Comparison of ENCODE assay signal across 8 cellular contexts in the genomic region with DNA sequence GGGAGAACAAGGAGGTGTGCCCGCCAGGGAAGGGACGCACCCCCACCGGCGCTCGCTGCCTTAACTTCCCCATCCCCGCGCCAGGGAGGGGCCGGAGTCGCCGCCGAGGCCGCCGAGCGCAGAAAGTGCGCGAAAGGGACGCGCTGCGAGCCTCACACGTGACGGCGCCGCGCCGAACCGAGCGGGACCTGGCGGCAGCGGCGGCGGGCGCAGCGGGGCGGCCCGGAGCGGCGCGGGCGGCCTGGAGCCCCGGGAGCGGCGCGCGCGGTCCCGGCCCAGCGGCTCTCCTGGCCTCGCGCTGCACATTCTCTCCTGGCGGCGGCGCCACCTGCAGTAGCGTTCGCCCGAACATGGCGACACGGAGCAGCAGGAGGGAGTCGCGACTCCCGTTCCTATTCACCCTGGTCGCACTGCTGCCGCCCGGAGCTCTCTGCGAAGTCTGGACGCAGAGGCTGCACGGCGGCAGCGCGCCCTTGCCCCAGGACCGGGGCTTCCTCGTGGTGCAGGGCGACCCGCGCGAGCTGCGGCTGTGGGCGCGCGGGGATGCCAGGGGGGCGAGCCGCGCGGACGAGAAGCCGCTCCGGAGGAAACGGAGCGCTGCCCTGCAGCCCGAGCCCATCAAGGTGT. TPM values are rescaled to one million over a fixed set of nuclear protein-coding genes. Genes with fewer than 3 reads are reported as not detected.
DNase-seq lines count a peak whose midpoint lies in the region; ATAC-seq, FAIRE-seq and TF ChIP-seq lines count a peak whose summit lies in the region.

Gene SORL1, plus strand, starts transcription at position 333 of the 627 bp plus-strand sequence. Its CDS starts 18 bp downstream, at position 351.

- H3K4me3 Mint-ChIP-seq in T-cell, result peak within 1 kb of the TSS; percentile 97 to 99 (median 98)
- H3K4me3 Mint-ChIP-seq in astrocyte (ENCODE audit: unreplicated experiment), result peak within 1 kb of the TSS; percentile 95

- H3K4me3 ChIP-seq in astrocyte (ENCODE audit: insufficient read depth, low read depth, low read length) (peak within 1 kb of the TSS; percentile 58), retinal pigment epithelial cell (ENCODE audit: low read length) (peak within 1 kb of the TSS; percentile 85), SJCRH30 (no peak within 1 kb of the TSS)

- peak within 1 kb of the TSS; percentile 90 for H3K4me2 ChIP-seq in astrocyte (ENCODE audit: low read length)

- peak within 1 kb of the TSS; percentile 55 for H3K9ac ChIP-seq in astrocyte (ENCODE audit: low read length)

- H3K27me3 Mint-ChIP-seq in T-cell, result no peaks in the 10 kb centered on the region
- peaks cover 23% of the 10 kb centered on the region for H3K27me3 Mint-ChIP-seq in astrocyte (ENCODE audit: low read depth, unreplicated experiment)

- H3K27ac Mint-ChIP-seq in T-cell, result peak within 1 kb of the TSS; percentile 93 to 96
- H3K27ac Mint-ChIP-seq in astrocyte (ENCODE audit: unreplicated experiment), result peak within 1 kb of the TSS; percentile 82

- H3K4me1 Mint-ChIP-seq in T-cell (peaks cover 74 to 86% (median 84%) of the 10 kb centered on the region in 3 donors), astrocyte (ENCODE audit: low read depth, unreplicated experiment) (peaks cover 3% of the 10 kb centered on the region)

- H3K36me3 ChIP-seq in astrocyte (ENCODE audit: insufficient read depth, low read length), result no peaks in the 10 kb centered on the region
- no peaks in the 10 kb centered on the region for H3K36me3 ChIP-seq in SJCRH30

- TF ChIP-seq EP300 in Ishikawa (IDR thresholded peaks at IDR 0.05; ENCODE audit: borderline replicate concordance), result no peak

- TF ChIP-seq RAD21 in Ishikawa (IDR thresholded peaks at IDR 0.05; ENCODE audit: low read depth), result peak; percentile 63

- no peak for FAIRE-seq in astrocyte (lab: Jason Lieb, UNC)

- H2AFZ ChIP-seq in astrocyte (ENCODE audit: low read depth, low read length), result peak within 1 kb of the TSS; percentile 93

- CTCF ChIA-PET in T-cell (lab: Charles Lee), result interaction anchor here (0.5 to 2.4 kb wide), 6 partner anchors 16 to 130 kb away, joined by 3 to 8 read pairs (median 4); no protein-coding TSS in a partner anchor

- no peaks in the 10 kb centered on the region for H3K9me3 Mint-ChIP-seq in T-cell
- no peaks in the 10 kb centered on the region for H3K9me3 Mint-ChIP-seq in astrocyte (ENCODE audit: unreplicated experiment)

- H3K9me3 ChIP-seq in astrocyte (ENCODE audit: insufficient read depth, low read depth, low read length) (no peaks in the 10 kb centered on the region), SJCRH30 (replicated peaks) (no peaks in the 10 kb centered on the region)

- POLR2A ChIA-PET in T-cell (lab: Charles Lee), result interaction anchor here (0.6 to 1.4 kb wide), 9 partner anchors 12 to 36 kb away, joined by 3 to 5 read pairs (median 3); no protein-coding TSS in a partner anchor

- H3K36me3 Mint-ChIP-seq in T-cell (peaks cover 50% of the 10 kb centered on the region), astrocyte (ENCODE audit: low read depth, unreplicated experiment) (no peaks in the 10 kb centered on the region)

- peaks cover 40% of the 10 kb centered on the region for H3K27me3 ChIP-seq in astrocyte (ENCODE audit: insufficient read depth, low read length)
- no peaks in the 10 kb centered on the region for H3K27me3 ChIP-seq in SJCRH30

- no peaks in the 10 kb centered on the region for H3K79me2 ChIP-seq in astrocyte (ENCODE audit: insufficient read depth, low read length)

- TF ChIP-seq CTCF in astrocyte (IDR thresholded peaks at IDR 0.05; ENCODE audit: insufficient read depth, low read depth, low read length) (peak; percentile 9), retinal pigment epithelial cell (conservative IDR thresholded peaks at IDR 0.05; ENCODE audit: low read depth, low read length) (peak; percentile 67)

- DNase-seq in DMS153 (lab: John Stamatoyannopoulos, UW), result peak; percentile 47
- peak; percentile 48 to 81 (median 71) for DNase-seq in T-cell
- peak; percentile 30 for DNase-seq in astrocyte (ENCODE audit: low read depth)
- DNase-seq in hippocampal formation (lab: John Stamatoyannopoulos, UW), result peak; percentile 74 to 78
- no peak for DNase-seq in retinal pigment epithelial cell (ENCODE audit: low read depth)
- no peak for DNase-seq in SJCRH30

- H3K4me1 ChIP-seq in astrocyte (ENCODE audit: insufficient read depth, low read length), result peaks cover 9% of the 10 kb centered on the region
- H3K4me1 ChIP-seq in SJCRH30, result no peaks in the 10 kb centered on the region

- H4K20me1 ChIP-seq in astrocyte (ENCODE audit: insufficient read depth, low read length), result no peaks in the 10 kb centered on the region

- H3K27ac ChIP-seq in astrocyte (ENCODE audit: low read depth, low read length) (no peak within 1 kb of the TSS), SJCRH30 (no peak within 1 kb of the TSS)

- peak; percentile 58 for ATAC-seq in GM21423 (IDR thresholded peaks at IDR 0.05; ENCODE audit: unreplicated experiment)
- ATAC-seq in T-cell (replicated peaks in 1 of 4), result peak; percentile 62 to 67 (median 62)

TF ChIP-seq in Ishikawa, 13 proteins besides CTCF, POLR2A, EP300 and RAD21:
- TF ChIP-seq TEAD4 (IDR thresholded peaks at IDR 0.05) (peak; percentile 97), YY1 (IDR thresholded peaks at IDR 0.05; ENCODE audit: low read depth) (peak; percentile 91), CEBPB (IDR thresholded peaks at IDR 0.05) (no peak), NFIC (IDR thresholded peaks at IDR 0.05) (0 out of 2 replicates have a peak, but pooled peaks have one; percentile 8), REST (IDR thresholded peaks at IDR 0.05; ENCODE audit: low read depth) (no peak), ZBTB7A (IDR thresholded peaks at IDR 0.05; ENCODE audit: low read depth) (no peak; the same call in 1 of the 2 replicates), EGR1 (IDR thresholded peaks at IDR 0.05) (no peak), FOXM1 (IDR thresholded peaks at IDR 0.05; ENCODE audit: borderline replicate concordance, low read depth) (no peak), CREB1 (IDR thresholded peaks at IDR 0.05; ENCODE audit: low read depth) (no peak), TCF12 (IDR thresholded peaks at IDR 0.05; ENCODE audit: low read depth) (no peak), USF1 (IDR thresholded peaks at IDR 0.05) (peak; percentile 72), TAF1 (IDR thresholded peaks at IDR 0.05; ENCODE audit: low read depth) (peak; percentile 83; the same call in 1 of the 2 replicates)
- TF ChIP-seq, protein P1, sequence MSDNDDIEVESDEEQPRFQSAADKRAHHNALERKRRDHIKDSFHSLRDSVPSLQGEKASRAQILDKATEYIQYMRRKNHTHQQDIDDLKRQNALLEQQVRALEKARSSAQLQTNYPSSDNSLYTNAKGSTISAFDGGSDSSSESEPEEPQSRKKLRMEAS (IDR thresholded peaks at IDR 0.05), result peak; percentile 52; the same call in 1 of the 2 replicates
TF ChIP-seq in Ishikawa: peak in this region for 6.

RNA-seq across cellular contexts. Expression of gene SORL1, which starts in this region (rescaled TPM):
- total RNA-seq in T-cell (100 to 1,000 TPM; 361 to 422 (median 392) TPM), astrocyte (4.1 and 7.2 TPM in 2 replicates)
- 0.10 TPM in 1 of 2 replicates, not detected in the other for total RNA-seq in SJCRH30 (2014; rRNA removed; shearing (Covaris generic))

Comparison
In these comparisons a context has a peak if more than half of its experiments do, and no peak if none do; other contexts are left out.
1. RNA of gene SORL1 (total RNA-seq): 361 to 422 TPM in T-cell; 4.1 to 7.2 TPM in astrocyte and 0.10 TPM in SJCRH30; every median in the first group is over 10 times any median in the second.
2. DNase-seq: peak in DMS153 (single experiment), T-cell (34 of 34), astrocyte (single experiment) and hippocampal formation (2 of 2); none in retinal pigment epithelial cell (single experiment) and SJCRH30 (0 of 2).